Comparison of ENCODE assay signal across 19 cellular contexts in the genomic region with DNA sequence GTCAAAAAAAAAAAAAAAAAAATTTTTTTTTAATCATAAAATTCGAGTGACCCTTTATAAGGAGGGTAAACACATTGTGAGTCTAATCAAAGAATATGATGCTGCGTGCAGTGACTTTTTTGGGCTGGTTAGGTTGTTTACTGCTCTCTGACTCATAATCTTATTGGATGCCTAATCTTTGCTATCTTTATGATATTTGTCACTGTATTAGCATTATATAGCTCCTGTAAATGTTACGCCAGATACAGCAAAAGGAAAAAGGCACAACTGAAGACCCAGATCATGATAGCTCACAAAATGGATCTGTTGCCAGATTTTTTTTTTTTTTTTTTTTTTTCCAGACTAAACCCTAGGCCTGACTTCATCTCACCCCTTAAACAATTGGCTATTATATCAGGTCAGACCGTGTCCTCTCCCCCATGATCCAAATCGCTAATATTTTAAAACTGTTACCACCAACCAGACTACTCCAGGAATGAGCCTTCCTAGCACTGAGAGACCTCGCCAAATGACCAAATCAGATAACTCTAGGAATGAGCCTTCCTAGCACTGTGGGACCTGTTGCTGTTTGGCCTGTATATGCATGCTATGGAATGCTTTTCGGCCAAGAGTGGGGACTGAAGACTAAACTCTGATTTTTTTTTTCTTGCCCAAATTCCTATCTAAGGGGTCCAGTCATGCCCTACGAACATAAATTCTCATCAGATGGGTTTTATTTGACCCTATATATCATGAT.
"Had no signal": no experiment of that assay in that cellular context is flagged by ENCODE, and none has a peak within 500 bp of the region (broad histone marks: within the 10 kb centered on the region; RNA-seq: fewer than 3 reads in every experiment).

No MANE protein-coding gene starts in this region.

- H3K4me1 Mint-ChIP-seq: memory B cell; naive thymus-derived CD4-positive, alpha-beta T cell; stimulated activated naive B cell treated with anti-CD40 and anti-IgM and Interleukin-4, amounts not matched to agents 10 μg/mL and 1 μg/mL and 100 μg/mL, for 72 hours had no signal

- H3K9me3 Mint-ChIP-seq: memory B cell; mesothelial cell of epicardium; nephron progenitor cell; stimulated activated naive B cell treated with anti-CD40 and anti-IgM and Interleukin-4, amounts not matched to agents 10 μg/mL and 1 μg/mL and 100 μg/mL, for 72 hours; stimulated activated naive CD8-positive, alpha-beta T cell treated with anti-CD3 and anti-CD28 coated beads, Interleukin-15, Interleukin-2, amounts not matched to agents 100 ng/mL and 50 ng/mL, for 24 hours had no signal

- H3K4me3 ChIP-seq: lung, prostate gland, right atrium auricular region, suprapubic skin, transverse colon, upper lobe of right lung, uterus had no signal

- H3K36me3 ChIP-seq: prostate gland, right atrium auricular region, suprapubic skin, transverse colon, upper lobe of right lung, uterus had no signal

- H3K27ac ChIP-seq: prostate gland, right atrium auricular region, suprapubic skin, transverse colon, upper lobe of right lung, uterus had no signal

- H3K27me3 Mint-ChIP-seq: effector memory CD8-positive, alpha-beta T cell; stimulated activated naive B cell treated with anti-CD40 and anti-IgM and Interleukin-4, amounts not matched to agents 10 μg/mL and 1 μg/mL and 100 μg/mL, for 72 hours; stimulated activated naive CD8-positive, alpha-beta T cell treated with anti-CD3 and anti-CD28 coated beads, Interleukin-15, Interleukin-2, amounts not matched to agents 100 ng/mL and 50 ng/mL, for 24 hours had no signal

- ATAC-seq: effector memory CD8-positive, alpha-beta T cell; left lobe of liver; naive thymus-derived CD4-positive, alpha-beta T cell; sciatic nerve; stimulated activated naive B cell treated with anti-CD40 and anti-IgM and Interleukin-4, amounts not matched to agents 10 μg/mL and 1 μg/mL and 100 μg/mL, for 72 hours; upper lobe of right lung had no signal

- H3K27me3 ChIP-seq: right atrium auricular region, suprapubic skin, transverse colon, upper lobe of right lung, uterus had no signal

- H3K27ac Mint-ChIP-seq: effector memory CD8-positive, alpha-beta T cell; memory B cell; mesothelial cell of epicardium; naive thymus-derived CD4-positive, alpha-beta T cell; nephron progenitor cell; stimulated activated naive B cell treated with anti-CD40 and anti-IgM and Interleukin-4, amounts not matched to agents 10 μg/mL and 1 μg/mL and 100 μg/mL, for 72 hours; stimulated activated naive CD8-positive, alpha-beta T cell treated with anti-CD3 and anti-CD28 coated beads, Interleukin-15, Interleukin-2, amounts not matched to agents 100 ng/mL and 50 ng/mL, for 24 hours had no signal

- H3K4me3 Mint-ChIP-seq: effector memory CD8-positive, alpha-beta T cell; memory B cell; mesothelial cell of epicardium; naive thymus-derived CD4-positive, alpha-beta T cell; nephron progenitor cell; stimulated activated naive B cell treated with anti-CD40 and anti-IgM and Interleukin-4, amounts not matched to agents 10 μg/mL and 1 μg/mL and 100 μg/mL, for 72 hours; stimulated activated naive CD8-positive, alpha-beta T cell treated with anti-CD3 and anti-CD28 coated beads, Interleukin-15, Interleukin-2, amounts not matched to agents 100 ng/mL and 50 ng/mL, for 24 hours had no signal

- DNase-seq: cortex of kidney; effector memory CD8-positive, alpha-beta T cell; naive thymus-derived CD4-positive, alpha-beta T cell; nephron progenitor cell; nucleus accumbens; stimulated activated CD4-positive, alpha-beta T cell treated with anti-CD3 and anti-CD28 coated beads, Interleukin-4, amount 100 ng/mL, for 4 hours; stimulated activated naive B cell treated with anti-CD40 and anti-IgM and Interleukin-4, amounts not matched to agents 10 μg/mL and 1 μg/mL and 100 μg/mL, for 72 hours; transverse colon; upper lobe of right lung; uterus had no signal

- H3K36me3 Mint-ChIP-seq: memory B cell; mesothelial cell of epicardium; naive thymus-derived CD4-positive, alpha-beta T cell; stimulated activated naive B cell treated with anti-CD40 and anti-IgM and Interleukin-4, amounts not matched to agents 10 μg/mL and 1 μg/mL and 100 μg/mL, for 72 hours had no signal

- H3K4me1 ChIP-seq: prostate gland, right atrium auricular region, uterus had no signal
